Comparison of ENCODE assay signal across 22 cellular contexts in the genomic region with DNA sequence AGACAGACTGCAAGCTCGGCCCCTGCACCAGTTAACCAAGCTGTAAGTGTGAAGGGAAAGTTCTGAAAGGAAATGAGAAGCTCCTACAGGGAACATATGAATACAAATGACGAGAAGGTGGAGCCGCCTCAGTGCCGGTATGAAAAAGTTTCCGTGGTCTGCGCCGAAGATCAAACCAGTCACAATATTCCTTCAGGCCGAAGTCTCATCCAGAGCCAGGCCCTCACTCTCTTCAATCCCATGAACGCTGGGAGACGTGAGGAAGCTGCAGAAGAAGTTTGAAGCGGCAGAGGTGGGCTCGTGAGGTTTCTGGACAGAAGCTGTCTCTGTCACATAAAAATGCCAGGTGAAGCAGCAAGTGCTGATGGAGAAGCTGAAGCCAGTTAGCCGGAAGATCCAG.
DNase-seq lines count a peak whose midpoint lies in the region; ATAC-seq and TF ChIP-seq lines count a peak whose summit lies in the region.
"Had no signal": no experiment of that assay in that cellular context is flagged by ENCODE, and none has a peak within 500 bp of the region (broad histone marks: within the 10 kb centered on the region; RNA-seq: fewer than 3 reads in every experiment).

No MANE protein-coding gene starts in this region.

- H4K20me1 ChIP-seq in osteoblast (ENCODE audit: insufficient read depth, low read length) = no peaks in the 10 kb centered on the region

- no peak for ATAC-seq in WTC11
- no peak for ATAC-seq in HG03565 (IDR thresholded peaks at IDR 0.05; ENCODE audit: unreplicated experiment)
- ATAC-seq: Panc1 had no signal

- H3K27me3 ChIP-seq in osteoblast (ENCODE audit: insufficient read depth, low read length) = peaks cover 9% of the 10 kb centered on the region

- H3K4me3 ChIP-seq in osteoblast (ENCODE audit: insufficient read depth, low read length) = no peak overlapping the region

- H3K36me3 ChIP-seq in osteoblast (ENCODE audit: insufficient read depth, low read length) = no peaks in the 10 kb centered on the region

- H3K36me3 Mint-ChIP-seq in WTC11 = peaks cover 7% of the 10 kb centered on the region
- no peaks in the 10 kb centered on the region for H3K36me3 Mint-ChIP-seq in type B pancreatic cell
- H3K36me3 Mint-ChIP-seq: CD8-positive, alpha-beta memory T cell had no signal

- H3K4me2 ChIP-seq in osteoblast (ENCODE audit: insufficient read depth, low read length) = no peak overlapping the region
- H3K4me2 ChIP-seq: KMS-11 had no signal

- no peaks in the 10 kb centered on the region for H3K9me3 ChIP-seq in osteoblast (ENCODE audit: low read depth, low read length)

- TF ChIP-seq CTCF in WTC11 (IDR thresholded peaks at IDR 0.05) (no peak), osteoblast (IDR thresholded peaks at IDR 0.05; ENCODE audit: extremely low read depth, low read depth, low read length) (no peak), type B pancreatic cell (conservative IDR thresholded peaks at IDR 0.05) (no peak)

- no peaks in the 10 kb centered on the region for H3K79me2 ChIP-seq in osteoblast (ENCODE audit: insufficient read depth, low read length)

- no peak overlapping the region for H2AFZ ChIP-seq in osteoblast (ENCODE audit: low read length)

- POLR2A ChIA-PET in WTC11 (lab: Charles Lee) = no interaction called here

- CTCF ChIA-PET in WTC11 (lab: Charles Lee) = no interaction called here

- peaks cover 27% of the 10 kb centered on the region for H3K9me3 Mint-ChIP-seq in WTC11
- peaks cover 12% of the 10 kb centered on the region for H3K9me3 Mint-ChIP-seq in type B pancreatic cell

- no peak overlapping the region for H3K27ac ChIP-seq in osteoblast (ENCODE audit: low read depth, low read length)
- H3K27ac ChIP-seq: KMS-11 had no signal

- H3K4me1 Mint-ChIP-seq in WTC11 = no peaks in the 10 kb centered on the region
- peaks cover 8% of the 10 kb centered on the region for H3K4me1 Mint-ChIP-seq in type B pancreatic cell (ENCODE audit: unreplicated experiment)
- H3K4me1 Mint-ChIP-seq: CD8-positive, alpha-beta memory T cell had no signal

- DNase-seq in activated effector memory CD4-positive, alpha-beta T cell treated with anti-CD3 and anti-CD28 coated beads, Interleukin-2, amount 50 U/mL, for 16 hours = peak; percentile 21
- DNase-seq in activated effector memory CD4-positive, alpha-beta T cell treated with Interleukin-2 at 50 U/mL for 16 hours = no peak
- peak; percentile 4 for DNase-seq in WTC11 (ENCODE audit: low spot score)
- peak; percentile 65 for DNase-seq in osteoblast (ENCODE audit: insufficient read length, low spot score, missing footprints)
- peak; percentile 36 for DNase-seq in type B pancreatic cell (ENCODE audit: extremely low spot score, unreplicated experiment)
- no peak for DNase-seq in NCI-H2029 (lab: John Stamatoyannopoulos, UW)
- DNase-seq: 8988T; AML-193; C1 segment of cervical spinal cord; CD8-positive, alpha-beta memory T cell; IMR-90; NCI-H1105; NCI-H146; NCI-H2081; NCI-H2171; NCI-H345; NCI-H524; NCI-H774; NK-92 treated with Interleukin-12 subunit alpha and Interleukin-12 subunit beta, amount 100 ng/mL, for 24 hours had no signal

- no peaks in the 10 kb centered on the region for H3K27me3 Mint-ChIP-seq in WTC11 (ENCODE audit: low read depth)
- peaks cover 7% of the 10 kb centered on the region for H3K27me3 Mint-ChIP-seq in type B pancreatic cell

- H3K27ac Mint-ChIP-seq in WTC11 = no peak overlapping the region
- no peak overlapping the region for H3K27ac Mint-ChIP-seq in type B pancreatic cell
- H3K27ac Mint-ChIP-seq: CD8-positive, alpha-beta memory T cell had no signal

- H3K4me3 Mint-ChIP-seq in WTC11 (no peak overlapping the region), type B pancreatic cell (no peak overlapping the region)
- H3K4me3 Mint-ChIP-seq: CD8-positive, alpha-beta memory T cell had no signal

- H3K4me1 ChIP-seq in osteoblast (ENCODE audit: insufficient read depth, low read length) = no peaks in the 10 kb centered on the region

TF ChIP-seq in WTC11, 78 proteins besides CTCF, POLR2A, EP300 and RAD21:
- TF ChIP-seq RORB (CRISPR knock-in tag; IDR thresholded peaks at IDR 0.05) (no peak), NFE2L1 (CRISPR knock-in tag; IDR thresholded peaks at IDR 0.05) (no peak), ZNF423 (CRISPR knock-in tag; IDR thresholded peaks at IDR 0.05) (no peak), MXD4 (CRISPR knock-in tag; IDR thresholded peaks at IDR 0.05; ENCODE audit: borderline replicate concordance) (no peak), JAZF1 (CRISPR knock-in tag; IDR thresholded peaks at IDR 0.05) (no peak), FOXJ3 (CRISPR knock-in tag; IDR thresholded peaks at IDR 0.05; ENCODE audit: borderline replicate concordance) (no peak), SOX15 (CRISPR knock-in tag; IDR thresholded peaks at IDR 0.05) (no peak), GRHL2 (CRISPR knock-in tag; IDR thresholded peaks at IDR 0.05; ENCODE audit: insufficient replicate concordance, severe bottlenecking) (no peak), NR1H2 (CRISPR knock-in tag; IDR thresholded peaks at IDR 0.05) (no peak), FOXK1 (CRISPR knock-in tag; IDR thresholded peaks at IDR 0.05) (no peak), ELF4 (CRISPR knock-in tag; IDR thresholded peaks at IDR 0.05; ENCODE audit: low read depth) (no peak), GABPB1 (CRISPR knock-in tag; IDR thresholded peaks at IDR 0.05) (no peak), SMAD3 (CRISPR knock-in tag; IDR thresholded peaks at IDR 0.05; ENCODE audit: borderline replicate concordance) (no peak)
- TF ChIP-seq, protein P1, sequence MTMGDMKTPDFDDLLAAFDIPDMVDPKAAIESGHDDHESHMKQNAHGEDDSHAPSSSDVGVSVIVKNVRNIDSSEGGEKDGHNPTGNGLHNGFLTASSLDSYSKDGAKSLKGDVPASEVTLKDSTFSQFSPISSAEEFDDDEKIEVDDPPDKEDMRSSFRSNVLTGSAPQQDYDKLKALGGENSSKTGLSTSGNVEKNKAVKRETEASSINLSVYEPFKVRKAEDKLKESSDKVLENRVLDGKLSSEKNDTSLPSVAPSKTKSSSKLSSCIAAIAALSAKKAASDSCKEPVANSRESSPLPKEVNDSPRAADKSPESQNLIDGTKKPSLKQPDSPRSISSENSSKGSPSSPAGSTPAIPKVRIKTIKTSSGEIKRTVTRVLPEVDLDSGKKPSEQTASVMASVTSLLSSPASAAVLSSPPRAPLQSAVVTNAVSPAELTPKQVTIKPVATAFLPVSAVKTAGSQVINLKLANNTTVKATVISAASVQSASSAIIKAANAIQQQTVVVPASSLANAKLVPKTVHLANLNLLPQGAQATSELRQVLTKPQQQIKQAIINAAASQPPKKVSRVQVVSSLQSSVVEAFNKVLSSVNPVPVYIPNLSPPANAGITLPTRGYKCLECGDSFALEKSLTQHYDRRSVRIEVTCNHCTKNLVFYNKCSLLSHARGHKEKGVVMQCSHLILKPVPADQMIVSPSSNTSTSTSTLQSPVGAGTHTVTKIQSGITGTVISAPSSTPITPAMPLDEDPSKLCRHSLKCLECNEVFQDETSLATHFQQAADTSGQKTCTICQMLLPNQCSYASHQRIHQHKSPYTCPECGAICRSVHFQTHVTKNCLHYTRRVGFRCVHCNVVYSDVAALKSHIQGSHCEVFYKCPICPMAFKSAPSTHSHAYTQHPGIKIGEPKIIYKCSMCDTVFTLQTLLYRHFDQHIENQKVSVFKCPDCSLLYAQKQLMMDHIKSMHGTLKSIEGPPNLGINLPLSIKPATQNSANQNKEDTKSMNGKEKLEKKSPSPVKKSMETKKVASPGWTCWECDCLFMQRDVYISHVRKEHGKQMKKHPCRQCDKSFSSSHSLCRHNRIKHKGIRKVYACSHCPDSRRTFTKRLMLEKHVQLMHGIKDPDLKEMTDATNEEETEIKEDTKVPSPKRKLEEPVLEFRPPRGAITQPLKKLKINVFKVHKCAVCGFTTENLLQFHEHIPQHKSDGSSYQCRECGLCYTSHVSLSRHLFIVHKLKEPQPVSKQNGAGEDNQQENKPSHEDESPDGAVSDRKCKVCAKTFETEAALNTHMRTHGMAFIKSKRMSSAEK (CRISPR knock-in tag; IDR thresholded peaks at IDR 0.05; ENCODE audit: borderline replicate concordance) = no peak
- TF ChIP-seq, protein P2, sequence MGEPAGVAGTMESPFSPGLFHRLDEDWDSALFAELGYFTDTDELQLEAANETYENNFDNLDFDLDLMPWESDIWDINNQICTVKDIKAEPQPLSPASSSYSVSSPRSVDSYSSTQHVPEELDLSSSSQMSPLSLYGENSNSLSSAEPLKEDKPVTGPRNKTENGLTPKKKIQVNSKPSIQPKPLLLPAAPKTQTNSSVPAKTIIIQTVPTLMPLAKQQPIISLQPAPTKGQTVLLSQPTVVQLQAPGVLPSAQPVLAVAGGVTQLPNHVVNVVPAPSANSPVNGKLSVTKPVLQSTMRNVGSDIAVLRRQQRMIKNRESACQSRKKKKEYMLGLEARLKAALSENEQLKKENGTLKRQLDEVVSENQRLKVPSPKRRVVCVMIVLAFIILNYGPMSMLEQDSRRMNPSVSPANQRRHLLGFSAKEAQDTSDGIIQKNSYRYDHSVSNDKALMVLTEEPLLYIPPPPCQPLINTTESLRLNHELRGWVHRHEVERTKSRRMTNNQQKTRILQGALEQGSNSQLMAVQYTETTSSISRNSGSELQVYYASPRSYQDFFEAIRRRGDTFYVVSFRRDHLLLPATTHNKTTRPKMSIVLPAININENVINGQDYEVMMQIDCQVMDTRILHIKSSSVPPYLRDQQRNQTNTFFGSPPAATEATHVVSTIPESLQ (CRISPR knock-in tag; IDR thresholded peaks at IDR 0.05) = no peak

Comparison
In these comparisons a context has a peak if more than half of its experiments do, and no peak if none do; other contexts are left out.
1. DNase-seq: peak in activated effector memory CD4-positive, alpha-beta T cell treated with anti-CD3 and anti-CD28 coated beads, Interleukin-2, amount 50 U/mL, for 16 hours (single experiment), WTC11 (single experiment), osteoblast (single experiment) and type B pancreatic cell (single experiment); none in activated effector memory CD4-positive, alpha-beta T cell treated with Interleukin-2 at 50 U/mL for 16 hours (single experiment) and NCI-H2029 (single experiment).